In the genomic region with DNA sequence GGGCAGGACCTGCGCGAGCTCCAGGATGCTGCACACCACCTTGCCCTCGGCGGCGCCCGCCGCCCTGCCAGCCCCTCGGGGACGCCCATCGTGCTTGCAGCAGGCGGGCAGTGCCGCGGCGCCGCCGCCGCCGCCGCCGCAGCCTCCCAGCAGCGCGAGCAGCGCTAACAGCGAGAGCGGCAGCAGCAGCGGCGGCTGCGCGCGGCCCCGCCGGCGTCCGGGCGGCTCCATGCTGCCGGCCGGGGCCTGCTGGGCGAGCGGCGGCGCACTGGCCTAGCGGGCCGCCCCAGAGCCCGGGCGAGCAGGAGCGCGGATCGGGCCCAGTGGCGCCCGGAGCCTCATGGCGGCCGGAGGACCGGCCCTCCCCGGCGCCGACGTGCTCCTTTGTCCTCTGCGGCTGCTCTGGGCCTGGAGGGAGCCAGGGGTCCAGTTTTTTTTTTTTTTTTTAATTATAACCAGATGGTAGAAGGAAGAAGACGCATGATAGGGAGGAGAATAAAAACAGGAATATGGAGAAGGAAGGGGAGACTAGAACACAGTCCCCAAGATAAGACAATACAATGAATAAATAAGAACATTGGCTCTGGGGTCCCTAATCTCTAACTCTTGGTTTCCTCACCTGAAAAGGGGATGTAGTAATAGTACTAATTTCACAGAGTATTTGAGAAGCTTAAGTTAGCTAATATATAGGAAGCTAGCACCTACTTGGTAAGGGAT, we compare ENCODE assay signal across 8 cellular contexts. TPM values are rescaled to one million over a fixed set of nuclear protein-coding genes. Genes with fewer than 3 reads are reported as not detected.
DNase-seq lines count a peak whose midpoint lies in the region; ATAC-seq and TF ChIP-seq lines count a peak whose summit lies in the region.

No MANE protein-coding gene starts in this region.

- intact Hi-C loops in lower lobe of right lung (cut with DNase I) (no loop called here), CD14-positive monocyte (cut with micrococcal nuclease) (no loop called here)

- TF ChIP-seq CTCF in AG10803 (conservative IDR thresholded peaks at IDR 0.05; ENCODE audit: low read length), result no peak
- no peak for TF ChIP-seq CTCF in lower lobe of right lung (IDR thresholded peaks at IDR 0.05)
- no peak for TF ChIP-seq CTCF in CD14-positive monocyte (IDR thresholded peaks at IDR 0.05)

- H3K4me1 ChIP-seq in HUES48 (ENCODE audit: control insufficient read depth, insufficient read depth, low read length) (no peaks in the 10 kb centered on the region), lower lobe of right lung (no peaks in the 10 kb centered on the region)

- no peak overlapping the region for H3K27ac Mint-ChIP-seq in central memory CD8-positive, alpha-beta T cell (ENCODE audit: low read depth)
- peak overlapping the region in 1 of 7 donors; percentile 14 for H3K27ac Mint-ChIP-seq in CD14-positive monocyte

- no peak overlapping the region for H3K27ac ChIP-seq in HUES48 (ENCODE audit: low read depth, low read length)
- no peak overlapping the region for H3K27ac ChIP-seq in lower lobe of right lung

- peaks cover 41% of the 10 kb centered on the region for H3K27me3 Mint-ChIP-seq in central memory CD8-positive, alpha-beta T cell
- H3K27me3 Mint-ChIP-seq in CD14-positive monocyte (ENCODE audit: low read depth in 3 of 3), result peaks cover 9 to 28% (median 17%) of the 10 kb centered on the region in 3 donors

- H3K4me3 ChIP-seq in AG10803 (ENCODE audit: low read length) (peak overlapping the region; percentile 20), HUES48 (ENCODE audit: low read depth, low read length) (peak overlapping the region; percentile 52), lower lobe of right lung (peak overlapping the region; percentile 37)

- H3K9ac ChIP-seq in HUES48 (ENCODE audit: low read depth, low read length), result 0 out of 2 replicates have a peak overlapping the region, but pooled peaks have one; percentile 36

- H3K9me3 Mint-ChIP-seq in central memory CD8-positive, alpha-beta T cell, result no peaks in the 10 kb centered on the region
- peaks cover 0 to 4% (median 0%) of the 10 kb centered on the region in 7 donors for H3K9me3 Mint-ChIP-seq in CD14-positive monocyte

- no peaks in the 10 kb centered on the region for H3K9me3 ChIP-seq in HUES48 (ENCODE audit: control insufficient read depth, insufficient read depth, low read length)
- no peaks in the 10 kb centered on the region for H3K9me3 ChIP-seq in lower lobe of right lung

- no peaks in the 10 kb centered on the region for H3K36me3 Mint-ChIP-seq in central memory CD8-positive, alpha-beta T cell (ENCODE audit: insufficient read depth)
- H3K36me3 Mint-ChIP-seq in CD14-positive monocyte, result no peaks in the 10 kb centered on the region

- H3K4me3 Mint-ChIP-seq in central memory CD8-positive, alpha-beta T cell, result peak overlapping the region; percentile 25
- peak overlapping the region in 1 of 2 donors; percentile 64 for H3K4me3 Mint-ChIP-seq in CD14-positive monocyte

- H3K27me3 ChIP-seq in HUES48 (ENCODE audit: control insufficient read depth, insufficient read depth, low read length) (peaks cover 7% of the 10 kb centered on the region), lower lobe of right lung (ENCODE audit: low read depth) (no peaks in the 10 kb centered on the region)

- H3K36me3 ChIP-seq in HUES48 (ENCODE audit: control insufficient read depth, insufficient read depth, low read length) (no peaks in the 10 kb centered on the region), lower lobe of right lung (no peaks in the 10 kb centered on the region)

- DNase-seq in AG10803 (ENCODE audit: low read depth), result peak; percentile 49
- no peak for DNase-seq in central memory CD8-positive, alpha-beta T cell (ENCODE audit: low spot score in 2 of 2)
- no peak for DNase-seq in lower lobe of right lung
- DNase-seq in CD14-positive monocyte (ENCODE audit: low spot score), result no peak
- no peak for DNase-seq in effector CD8-positive, alpha-beta T cell (lab: John Stamatoyannopoulos, UW)
- DNase-seq in NCI-H2107 treated with DMSO at 0.1 percent for 48 hours (lab: John Stamatoyannopoulos, UW; ENCODE audit: unreplicated experiment), result no peak

- no peaks in the 10 kb centered on the region for H3K4me1 Mint-ChIP-seq in central memory CD8-positive, alpha-beta T cell
- peaks cover 4% of the 10 kb centered on the region for H3K4me1 Mint-ChIP-seq in CD14-positive monocyte

- ATAC-seq in central memory CD8-positive, alpha-beta T cell (replicated peaks; ENCODE audit: extremely low read depth, poor library complexity, severe bottlenecking), result no peak
- ATAC-seq in lower lobe of right lung, result peak; percentile 88 to 89
- no peak for ATAC-seq in GM21360 (IDR thresholded peaks at IDR 0.05; ENCODE audit: unreplicated experiment)

RNA-seq across cellular contexts. Expression of a gene that starts 17.1 kb away (rescaled TPM):
- total RNA-seq in lower lobe of right lung, result 0.27 TPM
- polyA plus RNA-seq in CD14-positive monocyte, result not detected

Comparison
In these comparisons a context has a peak if more than half of its experiments do, and no peak if none do; other contexts are left out.
1. ATAC-seq: peak in lower lobe of right lung (2 of 2); none in central memory CD8-positive, alpha-beta T cell (single experiment) and GM21360 (single experiment).
2. Peak in every context shown above with its lines, with median percentiles within 50 percentile points of each other: H3K4me3 ChIP-seq.